In genomic region chr7:158802535-158803199, GRCh38 we compare ENCODE assay signal across 8 cellular contexts. TPM values are rescaled to one million over a fixed set of nuclear protein-coding genes. Genes with fewer than 3 reads are reported as not detected.
DNase-seq lines count a peak whose midpoint lies in the region; ATAC-seq, FAIRE-seq and TF ChIP-seq lines count a peak whose summit lies in the region.
"Had no signal": no experiment of that assay in that cellular context is flagged by ENCODE, and none has a peak within 500 bp of the region (broad histone marks: within the 10 kb centered on the region; RNA-seq: fewer than 3 reads in every experiment).

No MANE protein-coding gene starts in this region.

- CTCF ChIA-PET in WTC11 (lab: Charles Lee): no interaction called here

- no peaks in the 10 kb centered on the region for H3K27me3 ChIP-seq in sigmoid colon

- FAIRE-seq in H54 (lab: Jason Lieb, UNC): no peak

- H3K36me3 ChIP-seq in sigmoid colon: peaks cover 0 to 5% (median 0%) of the 10 kb centered on the region in 4 donors

- peak overlapping the region; percentile 57 for H3K27ac Mint-ChIP-seq in WTC11

- no peaks in the 10 kb centered on the region for H3K9me3 ChIP-seq in sigmoid colon

- H3K27ac ChIP-seq in sigmoid colon: peak overlapping the region; percentile 44 to 54 (median 46)

- H3K4me3 ChIP-seq in fibroblast of mammary gland (ENCODE audit: control insufficient read depth, low read depth, low read length) (no peak overlapping the region), sigmoid colon (no peak overlapping the region)

- H3K4me1 ChIP-seq in sigmoid colon: peaks cover 0 to 52% (median 38%) of the 10 kb centered on the region in 4 donors

- peaks cover 17% of the 10 kb centered on the region for H3K9me3 Mint-ChIP-seq in WTC11

- POLR2A ChIA-PET in WTC11 (lab: Charles Lee): no interaction called here

- TF ChIP-seq EP300 in sigmoid colon (IDR thresholded peaks at IDR 0.05): no peak

- intact Hi-C loops in sigmoid colon (cut with DNase I): no loop called here

- no peak for TF ChIP-seq CTCF in WTC11 (IDR thresholded peaks at IDR 0.05)
- TF ChIP-seq CTCF in fibroblast of mammary gland (conservative IDR thresholded peaks at IDR 0.05; ENCODE audit: control insufficient read depth, insufficient read depth, low read depth, low read length): no peak
- TF ChIP-seq CTCF in sigmoid colon (IDR thresholded peaks at IDR 0.05): no peak

- WGBS in sigmoid colon, 2 donors: 70 to 90% methylated on average over 5 of the region's 5 CpGs

- H3K36me3 Mint-ChIP-seq in WTC11: peaks cover 41% of the 10 kb centered on the region

- H3K4me1 Mint-ChIP-seq in WTC11: peaks cover 18% of the 10 kb centered on the region

- TF ChIP-seq POLR2A in H54 (IDR thresholded peaks at IDR 0.05; ENCODE audit: low read depth, low read length) (no peak), sigmoid colon (IDR thresholded peaks at IDR 0.05) (no peak)

- no peak overlapping the region for H3K4me3 Mint-ChIP-seq in WTC11

- ATAC-seq in WTC11 (no peak), HG03175 (IDR thresholded peaks at IDR 0.05; ENCODE audit: unreplicated experiment) (no peak)

- DNase-seq in H54 (ENCODE audit: insufficient read length, low spot score): peak; percentile 38
- no peak for DNase-seq in WTC11 (ENCODE audit: low spot score)
- peak; percentile 37 for DNase-seq in fibroblast of mammary gland (ENCODE audit: low read depth)
- no peak for DNase-seq in sigmoid colon
- DNase-seq in NCI-H128 (lab: John Stamatoyannopoulos, UW; ENCODE audit: unreplicated experiment): no peak
- DNase-seq in NCI-H2171 treated with DMSO at 0.1 percent for 48 hours (lab: John Stamatoyannopoulos, UW): no peak
- DNase-seq: hippocampal formation had no signal

- H3K27me3 Mint-ChIP-seq in WTC11 (ENCODE audit: low read depth): no peaks in the 10 kb centered on the region

TF ChIP-seq in WTC11, 78 proteins besides CTCF, POLR2A, EP300 and RAD21:
- TF ChIP-seq ETV6 (CRISPR knock-in tag; IDR thresholded peaks at IDR 0.05): no peak
- no peak for TF ChIP-seq NR3C1 (CRISPR knock-in tag; conservative IDR thresholded peaks at IDR 0.05; ENCODE audit: low read depth)
- TF ChIP-seq MLX (CRISPR knock-in tag; IDR thresholded peaks at IDR 0.05): no peak
- no peak for TF ChIP-seq JUN (CRISPR knock-in tag; IDR thresholded peaks at IDR 0.05)
- no peak for TF ChIP-seq RELA (CRISPR knock-in tag; IDR thresholded peaks at IDR 0.05; ENCODE audit: borderline replicate concordance)
- TF ChIP-seq ZBTB43 (CRISPR knock-in tag; IDR thresholded peaks at IDR 0.05): no peak
- TF ChIP-seq NFE2L1 (CRISPR knock-in tag; IDR thresholded peaks at IDR 0.05): no peak
- no peak for TF ChIP-seq CREM (CRISPR knock-in tag; IDR thresholded peaks at IDR 0.05)
- no peak for TF ChIP-seq ESRRA (CRISPR knock-in tag; IDR thresholded peaks at IDR 0.05; ENCODE audit: borderline replicate concordance)
- no peak for TF ChIP-seq FOXP4 (CRISPR knock-in tag; IDR thresholded peaks at IDR 0.05)
- TF ChIP-seq SMAD4 (CRISPR knock-in tag; IDR thresholded peaks at IDR 0.05): no peak
- TF ChIP-seq FOXP1 (CRISPR knock-in tag; IDR thresholded peaks at IDR 0.05; ENCODE audit: borderline replicate concordance): no peak
- no peak for TF ChIP-seq TEAD4 (CRISPR knock-in tag; IDR thresholded peaks at IDR 0.05)
- no peak for TF ChIP-seq ATF6 (CRISPR knock-in tag; IDR thresholded peaks at IDR 0.05)

RNA-seq across cellular contexts. Expression of gene ESYT2, which starts 26.6 kb away (rescaled TPM):
- total RNA-seq in WTC11 (2021) (45.1 to 61.1 TPM (median 60.4 TPM) in 3 replicates), sigmoid colon (100 to 1,000 TPM; 105 to 127 (median 119) TPM)
- 10 to 100 TPM in 2 of 3 donors, 1 to 10 TPM in 1; 6.9 to 38.6 (median 11.4) TPM for polyA plus RNA-seq in sigmoid colon

RNA-seq across cellular contexts. Expression of gene DYNC2I1, which starts 53.7 kb away (rescaled TPM):
- total RNA-seq in WTC11 (2021) (23.4 to 31.1 TPM (median 24.7 TPM) in 3 replicates), sigmoid colon (10 to 100 TPM; 22.1 to 35.3 (median 26.9) TPM)
- 100 to 1,000 TPM in 1 of 3 donors, 1 to 10 TPM in 2; 8.7 to 107 (median 9.6) TPM for polyA plus RNA-seq in sigmoid colon

Comparison
In these comparisons a context has a peak if more than half of its experiments do, and no peak if none do; other contexts are left out.
1. DNase-seq: peak in H54 (single experiment) and fibroblast of mammary gland (single experiment); none in WTC11 (single experiment), sigmoid colon (single experiment), NCI-H128 (single experiment) and NCI-H2171 treated with DMSO at 0.1 percent for 48 hours (single experiment).